In genomic region chr6:165049362-165049761, GRCh38 we compare ENCODE assay signal across 8 cellular contexts.
A peak's percentile ranks its signal among the peaks of the same experiment; 100 is the strongest.
DNase-seq lines count a peak whose midpoint lies in the region; ATAC-seq and TF ChIP-seq lines count a peak whose summit lies in the region.

No MANE protein-coding gene starts in this region.

- no peak overlapping the region for H3K4me3 Mint-ChIP-seq in H9

- peaks cover 33 to 42% of the 10 kb centered on the region in 2 experiments for H3K9me3 Mint-ChIP-seq in H9

- no peak overlapping the region for H3K14ac ChIP-seq in H9 (ENCODE audit: insufficient read depth, low read length)

- H3K9me3 ChIP-seq in H9 (ENCODE audit: control insufficient read depth, low read depth, low read length) (no peaks in the 10 kb centered on the region), SK-N-MC (ENCODE audit: low read depth, low read length) (no peaks in the 10 kb centered on the region)

- H3K4me2 ChIP-seq in H9 (ENCODE audit: insufficient read depth, insufficient read length, low read length) = no peak overlapping the region

- H3K4ac ChIP-seq in H9 (ENCODE audit: low read depth, low read length) = no peak overlapping the region

- H3K27ac ChIP-seq in H9 (ENCODE audit: insufficient read length, low read depth, low read length) = no peak overlapping the region
- no peak overlapping the region for H3K27ac ChIP-seq in SK-N-MC

- no peak overlapping the region for H3K18ac ChIP-seq in H9 (ENCODE audit: insufficient read length, low read depth, low read length)

- ATAC-seq in GM21737 (IDR thresholded peaks at IDR 0.05; ENCODE audit: unreplicated experiment) (no peak), GM18511 (IDR thresholded peaks at IDR 0.05; ENCODE audit: unreplicated experiment) (no peak)

- H2BK5ac ChIP-seq in H9 (ENCODE audit: insufficient read length, low read length) = no peak overlapping the region

- DNase-seq in Caki2 (ENCODE audit: low read depth) = peak; percentile 2
- DNase-seq in H9 = peak; percentile 82
- DNase-seq in SK-N-MC (ENCODE audit: low read depth, low spot score) = peak; percentile 3
- DNase-seq in iPS-NIHi7 (ENCODE audit: extremely low spot score) = peak; percentile 65
- DNase-seq in NK-92 treated with Interleukin-12 subunit alpha and Interleukin-12 subunit beta, amount 100 ng/mL, for 24 hours (lab: John Stamatoyannopoulos, UW) = no peak
- no peak for DNase-seq in activated gamma-delta T cell treated with Interleukin-2 at 50 U/mL for 16 hours

- no peaks in the 10 kb centered on the region for H3K36me3 ChIP-seq in SK-N-MC (ENCODE audit: insufficient read depth, low read length)

- H3K23ac ChIP-seq in H9 (ENCODE audit: insufficient read length, low read depth, low read length) = no peak overlapping the region

- H3K79me2 ChIP-seq in H9 (ENCODE audit: insufficient read depth, low read length) = no peaks in the 10 kb centered on the region

- in situ Hi-C loops in Caki2 (cut with HindIII; ENCODE audit: low pct_unique_long_range_greater_than_20kb, low sequenced_read_pairs) = no loop called here

- no peaks in the 10 kb centered on the region for H3K79me1 ChIP-seq in H9 (ENCODE audit: insufficient read depth, low read depth, low read length, poor library complexity, severe bottlenecking)

- H3K36me3 Mint-ChIP-seq in H9 (ENCODE audit: insufficient read depth in 1 of 3, low read depth in 3 of 3) = peaks cover 7 to 42% (median 27%) of the 10 kb centered on the region in 3 experiments

- peak; percentile 88 for TF ChIP-seq CTCF in H9 (conservative IDR thresholded peaks at IDR 0.05)

- H2BK15ac ChIP-seq in H9 (ENCODE audit: low read depth, low read length) = no peak overlapping the region

- no peak overlapping the region for H3K9ac ChIP-seq in H9 (ENCODE audit: extremely low read depth, insufficient read length, low read length)
- no peak overlapping the region for H3K9ac ChIP-seq in SK-N-MC (ENCODE audit: insufficient read length)

- H3K27ac Mint-ChIP-seq in H9 = no peak overlapping the region

- no peaks in the 10 kb centered on the region for H3K23me2 ChIP-seq in H9 (ENCODE audit: insufficient read length, low read depth, low read length, poor library complexity, severe bottlenecking)

- H3K27me3 Mint-ChIP-seq in H9 (ENCODE audit: low read depth) = peaks cover 10% of the 10 kb centered on the region

- no peaks in the 10 kb centered on the region for H3K4me1 ChIP-seq in H9 (ENCODE audit: insufficient read depth, low read length)

- H3K27me3 ChIP-seq in H9 (ENCODE audit: insufficient read depth, low read length) = no peaks in the 10 kb centered on the region

- no peak overlapping the region for H3T11ph ChIP-seq in H9 (ENCODE audit: low read length)

- H2BK20ac ChIP-seq in H9 (ENCODE audit: low read depth, low read length, poor library complexity, severe bottlenecking) = no peak overlapping the region

- no peaks in the 10 kb centered on the region for H4K20me1 ChIP-seq in H9 (ENCODE audit: control insufficient read depth, insufficient read depth, insufficient read length)

- H3K4me1 Mint-ChIP-seq in H9 = no peaks in the 10 kb centered on the region

- H2BK12ac ChIP-seq in H9 (ENCODE audit: insufficient read length, low read depth, low read length) = no peak overlapping the region

- H4K8ac ChIP-seq in H9 (replicated peaks; ENCODE audit: insufficient read length, low read depth, low read length) = no peak overlapping the region

- no peak overlapping the region for H3K4me3 ChIP-seq in SK-N-MC

- no peak overlapping the region for H4K5ac ChIP-seq in H9 (ENCODE audit: insufficient read length, low read depth, low read length)

- H2BK120ac ChIP-seq in H9 (ENCODE audit: low read depth, low read length, poor library complexity, severe bottlenecking) = no peak overlapping the region

- H4K91ac ChIP-seq in H9 (ENCODE audit: insufficient read length, low read depth, low read length) = no peak overlapping the region

- H2AK5ac ChIP-seq in H9 (ENCODE audit: insufficient read length, low read length) = no peak overlapping the region

- no peak overlapping the region for H2AFZ ChIP-seq in H9 (ENCODE audit: low read length)

- H3K56ac ChIP-seq in H9 (ENCODE audit: insufficient read length, low read depth, low read length) = no peak overlapping the region

- no CpG with 5 or more reads among the region's 7 CpGs for WGBS in H9 (ENCODE audit: extremely low coverage, insufficient read length, low lambda C conversion rate)

Comparison
In these comparisons a context has a peak if more than half of its experiments do, and no peak if none do; other contexts are left out.
1. DNase-seq: peak in Caki2 (single experiment), H9 (single experiment), SK-N-MC (single experiment) and iPS-NIHi7 (single experiment); none in NK-92 treated with Interleukin-12 subunit alpha and Interleukin-12 subunit beta, amount 100 ng/mL, for 24 hours (single experiment) and activated gamma-delta T cell treated with Interleukin-2 at 50 U/mL for 16 hours (single experiment).